Comparison of ENCODE assay signal across 7 cellular contexts in genomic region chr9:129697111-129697955, GRCh38. TPM values are rescaled to one million over a fixed set of nuclear protein-coding genes. Genes with fewer than 3 reads are reported as not detected.
A peak's percentile ranks its signal among the peaks of the same experiment; 100 is the strongest.
DNase-seq lines count a peak whose midpoint lies in the region; ATAC-seq and TF ChIP-seq lines count a peak whose summit lies in the region.

No MANE protein-coding gene starts in this region.

- DNase-seq in HuH-7.5 (ENCODE audit: low spot score), result peak; percentile 71
- peak; percentile 71 for DNase-seq in activated CD4-positive, alpha-beta T cell treated with anti-CD3 and anti-CD28 coated beads for 48 hours
- DNase-seq in epidermal melanocyte (ENCODE audit: insufficient read length, low spot score), result peak; percentile 84
- DNase-seq in nephron progenitor cell, result peak; percentile 72
- peak; percentile 79 to 91 for DNase-seq in tibial artery
- DNase-seq in spleen, result no peak

- H3K4me1 Mint-ChIP-seq in nephron progenitor cell, result peaks cover 29% of the 10 kb centered on the region

- intact Hi-C loops in tibial artery (cut with DNase I; ENCODE audit: low total_unique reads) (no loop called here), spleen (cut with DNase I; ENCODE audit: low total_unique reads) (no loop called here)

- H3K36me3 Mint-ChIP-seq in nephron progenitor cell (ENCODE audit: low read depth), result peaks cover 15% of the 10 kb centered on the region

- H3K27ac ChIP-seq in tibial artery, result peak overlapping the region; percentile 84 to 91
- H3K27ac ChIP-seq in spleen, result no peak overlapping the region

- peak overlapping the region; percentile 90 for H3K4me3 Mint-ChIP-seq in nephron progenitor cell

- no peaks in the 10 kb centered on the region for H3K9me3 Mint-ChIP-seq in nephron progenitor cell

- TF ChIP-seq CTCF in nephron progenitor cell (IDR thresholded peaks at IDR 0.05) (no peak), tibial artery (IDR thresholded peaks at IDR 0.05) (no peak), spleen (IDR thresholded peaks at IDR 0.05 in 8 of 11, conservative IDR thresholded peaks at IDR 0.05 in 3 of 11) (no peak)

- H3K27me3 Mint-ChIP-seq in nephron progenitor cell (ENCODE audit: low read depth, poor library complexity), result peaks cover 40% of the 10 kb centered on the region

- H3K9me3 ChIP-seq in tibial artery, result no peaks in the 10 kb centered on the region
- H3K9me3 ChIP-seq in spleen, result no peaks in the 10 kb centered on the region

- H3K4me3 ChIP-seq in tibial artery (peak overlapping the region; percentile 51 to 59), spleen (peak overlapping the region in 2 of 8 donors; percentile 20 to 54)

- no peak for ATAC-seq in HG03439 (IDR thresholded peaks at IDR 0.05; ENCODE audit: unreplicated experiment)

- H3K4me1 ChIP-seq in tibial artery (peaks cover 0 to 70% (median 39%) of the 10 kb centered on the region in 4 donors), spleen (peaks cover 0 to 18% (median 10%) of the 10 kb centered on the region in 6 donors)

- no peaks in the 10 kb centered on the region for H3K36me3 ChIP-seq in tibial artery
- no peaks in the 10 kb centered on the region for H3K36me3 ChIP-seq in spleen

- no peak overlapping the region for H3K27ac Mint-ChIP-seq in nephron progenitor cell

- H3K27me3 ChIP-seq in tibial artery (no peaks in the 10 kb centered on the region), spleen (replicated peaks in 1 of 7) (peaks cover 3 to 85% (median 31%) of the 10 kb centered on the region in 7 donors)

- WGBS in spleen, 5 donors, result 1 to 7% (median 3%) methylated on average over 23 to 76 of the region's 76 CpGs

- no peak for TF ChIP-seq POLR2A in spleen (IDR thresholded peaks at IDR 0.05)

RNA-seq across cellular contexts. Expression of gene PRRX2, which starts 31.9 kb away (rescaled TPM):
- under 1 TPM in 2 of 7 donors, not detected in 5; 0.47 to 0.54 TPM for total RNA-seq in spleen
- 1 to 10 TPM in 1 of 3 donors, under 1 TPM in 2; 0.32 to 1.5 (median 0.83) TPM for polyA plus RNA-seq in spleen

RNA-seq across cellular contexts. Expression of gene ASB6, which starts 55.4 kb away (rescaled TPM):
- 10 to 100 TPM; 17.2 to 30.8 (median 22.3) TPM for total RNA-seq in spleen
- polyA plus RNA-seq in spleen, result 10 to 100 TPM; 11.5 to 23.2 (median 17.8) TPM

RNA-seq across cellular contexts. Expression of gene PTGES, which starts 55.5 kb away (rescaled TPM):
- 1 to 10 TPM; 1.4 to 7.2 (median 2.2) TPM for total RNA-seq in spleen
- 1 to 10 TPM; 4.7 to 6.1 (median 4.8) TPM for polyA plus RNA-seq in spleen

Comparison
In these comparisons a context has a peak if more than half of its experiments do, and no peak if none do; other contexts are left out.
1. H3K27ac ChIP-seq: peak in tibial artery (2 of 2); none in spleen (0 of 8).